9 cellular contexts compared by ENCODE assay signal in the genomic region with DNA sequence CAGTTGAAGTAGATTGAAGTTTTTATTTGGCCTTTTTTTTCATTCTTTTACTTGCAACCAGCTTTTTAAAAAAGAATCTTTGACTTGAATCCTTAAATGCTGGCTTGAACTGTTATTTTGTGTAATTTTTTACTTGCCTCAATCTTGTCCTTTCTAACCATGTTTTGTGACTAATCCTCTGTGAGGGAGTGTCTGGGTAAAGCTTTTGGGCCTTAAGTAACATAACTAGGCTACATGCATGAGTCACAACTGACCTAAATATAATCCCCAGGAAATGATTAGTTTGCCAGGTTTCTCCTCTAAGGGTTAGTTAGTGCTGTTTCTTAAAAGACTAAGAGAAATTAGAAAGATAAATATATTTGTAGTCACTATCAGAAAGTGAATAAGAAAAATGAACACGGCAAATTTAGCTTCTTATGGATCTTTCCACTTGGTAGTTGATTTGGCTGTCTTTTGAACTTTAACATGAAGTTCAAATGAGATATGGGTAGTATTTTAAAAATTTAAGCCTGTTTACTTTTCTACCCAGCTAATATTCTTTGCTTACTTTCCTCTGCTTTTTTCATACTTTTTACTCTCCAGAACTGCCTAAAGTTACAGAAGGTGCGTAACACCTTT. TPM values are rescaled to one million over a fixed set of nuclear protein-coding genes. Genes with fewer than 3 reads are reported as not detected.
A peak's percentile ranks its signal among the peaks of the same experiment; 100 is the strongest.
DNase-seq lines count a peak whose midpoint lies in the region; ATAC-seq and TF ChIP-seq lines count a peak whose summit lies in the region.
"Had no signal": no experiment of that assay in that cellular context is flagged by ENCODE, and none has a peak within 500 bp of the region (broad histone marks: within the 10 kb centered on the region; RNA-seq: fewer than 3 reads in every experiment).

No MANE protein-coding gene starts in this region.

- peaks cover 26% of the 10 kb centered on the region for H3K4me1 ChIP-seq in foreskin keratinocyte
- peaks cover 12% of the 10 kb centered on the region for H3K4me1 ChIP-seq in smooth muscle cell (ENCODE audit: low read depth)

- ATAC-seq in GM19328 (IDR thresholded peaks at IDR 0.05; ENCODE audit: unreplicated experiment) (peak; percentile 84), HG03354 (IDR thresholded peaks at IDR 0.05; ENCODE audit: poor library complexity, severe bottlenecking, unreplicated experiment) (peak; percentile 81), foreskin keratinocyte (peak; percentile 97), WTC11 (no peak)

- H3K27me3 ChIP-seq in foreskin keratinocyte (no peaks in the 10 kb centered on the region), smooth muscle cell (ENCODE audit: low read depth) (no peaks in the 10 kb centered on the region)

- H3K27me3 Mint-ChIP-seq in T-helper 2 cell treated with Interferon-gamma antibody and Interleukin-4, amounts not matched to agents 5 μg/mL and 100 μg/mL, for 36 hours (ENCODE audit: low read depth): no peaks in the 10 kb centered on the region
- H3K27me3 Mint-ChIP-seq in WTC11 (ENCODE audit: low read depth): no peaks in the 10 kb centered on the region

- CTCF ChIA-PET in WTC11 (lab: Charles Lee): interaction anchor here (0.6 to 1.4 kb wide), 9 partner anchors 12 to 273 kb away, joined by 3 to 7 read pairs (median 3); partner anchors contain the start of genes EXOC1 and EXOC1L

- H3K27ac Mint-ChIP-seq in T-helper 2 cell treated with Interferon-gamma antibody and Interleukin-4, amounts not matched to agents 5 μg/mL and 100 μg/mL, for 36 hours: peak overlapping the region; percentile 26
- no peak overlapping the region; the same call in 1 of the 2 replicates for H3K27ac Mint-ChIP-seq in WTC11

- TF ChIP-seq CTCF in foreskin keratinocyte (conservative IDR thresholded peaks at IDR 0.05) (no peak), smooth muscle cell (IDR thresholded peaks at IDR 0.05; ENCODE audit: borderline replicate concordance, insufficient read depth, poor library complexity, severe bottlenecking) (no peak), WTC11 (IDR thresholded peaks at IDR 0.05) (no peak)

- no peak overlapping the region for H3K4me3 Mint-ChIP-seq in T-helper 2 cell treated with Interferon-gamma antibody and Interleukin-4, amounts not matched to agents 5 μg/mL and 100 μg/mL, for 36 hours
- H3K4me3 Mint-ChIP-seq in WTC11: no peak overlapping the region

- DNase-seq in AML-193 (lab: John Stamatoyannopoulos, UW): peak; percentile 48 to 59
- no peak for DNase-seq in T-helper 2 cell treated with Interferon-gamma antibody and Interleukin-4, amounts not matched to agents 5 μg/mL and 100 μg/mL, for 36 hours (ENCODE audit: low spot score)
- DNase-seq in foreskin keratinocyte: peak; percentile 78 to 90
- DNase-seq in smooth muscle cell (lab: John Stamatoyannopoulos, UW; ENCODE audit: unreplicated experiment): no peak
- DNase-seq in cerebellum (ENCODE audit: low spot score): no peak
- DNase-seq in WTC11 (ENCODE audit: low spot score): no peak

- peaks cover 6% of the 10 kb centered on the region for H3F3A ChIP-seq in smooth muscle cell (ENCODE audit: low read depth)

- H2AFZ ChIP-seq in smooth muscle cell (ENCODE audit: low read depth): no peak overlapping the region

- H3K9ac ChIP-seq in smooth muscle cell (ENCODE audit: low read depth): peak overlapping the region; percentile 69

- peak overlapping the region; percentile 24 for H3K4me3 ChIP-seq in smooth muscle cell

- H3K4me1 Mint-ChIP-seq in T-helper 2 cell treated with Interferon-gamma antibody and Interleukin-4, amounts not matched to agents 5 μg/mL and 100 μg/mL, for 36 hours (ENCODE audit: low read depth): peaks cover 22% of the 10 kb centered on the region
- no peaks in the 10 kb centered on the region for H3K4me1 Mint-ChIP-seq in WTC11

- H3K4me2 ChIP-seq in smooth muscle cell: peak overlapping the region; percentile 78

- peaks cover 34% of the 10 kb centered on the region for H3K36me3 Mint-ChIP-seq in T-helper 2 cell treated with Interferon-gamma antibody and Interleukin-4, amounts not matched to agents 5 μg/mL and 100 μg/mL, for 36 hours (ENCODE audit: low read depth)
- H3K36me3 Mint-ChIP-seq in WTC11: peaks cover 20% of the 10 kb centered on the region

- WGBS in smooth muscle cell (ENCODE audit: low lambda C conversion rate): 55% methylated on average over 2 of the region's 2 CpGs

- no peaks in the 10 kb centered on the region for H4K20me1 ChIP-seq in smooth muscle cell (ENCODE audit: low read depth)

- peaks cover 11% of the 10 kb centered on the region for H3K36me3 ChIP-seq in smooth muscle cell (ENCODE audit: low read depth)

- H3K79me2 ChIP-seq in smooth muscle cell (ENCODE audit: low read depth): peaks cover 2% of the 10 kb centered on the region

- H3K9me3 Mint-ChIP-seq in T-helper 2 cell treated with Interferon-gamma antibody and Interleukin-4, amounts not matched to agents 5 μg/mL and 100 μg/mL, for 36 hours: no peaks in the 10 kb centered on the region
- no peaks in the 10 kb centered on the region for H3K9me3 Mint-ChIP-seq in WTC11

- no peaks in the 10 kb centered on the region for H3K9me3 ChIP-seq in smooth muscle cell (replicated peaks; ENCODE audit: low read depth)

- POLR2A ChIA-PET in WTC11 (lab: Charles Lee): no interaction called here

- H3K27ac ChIP-seq in foreskin keratinocyte: peak overlapping the region; percentile 41
- peak overlapping the region; percentile 95 for H3K27ac ChIP-seq in smooth muscle cell (ENCODE audit: low read depth)

TF ChIP-seq in WTC11, 78 proteins besides CTCF, POLR2A, EP300 and RAD21 (continues in another document):
- TF ChIP-seq, protein P1, sequence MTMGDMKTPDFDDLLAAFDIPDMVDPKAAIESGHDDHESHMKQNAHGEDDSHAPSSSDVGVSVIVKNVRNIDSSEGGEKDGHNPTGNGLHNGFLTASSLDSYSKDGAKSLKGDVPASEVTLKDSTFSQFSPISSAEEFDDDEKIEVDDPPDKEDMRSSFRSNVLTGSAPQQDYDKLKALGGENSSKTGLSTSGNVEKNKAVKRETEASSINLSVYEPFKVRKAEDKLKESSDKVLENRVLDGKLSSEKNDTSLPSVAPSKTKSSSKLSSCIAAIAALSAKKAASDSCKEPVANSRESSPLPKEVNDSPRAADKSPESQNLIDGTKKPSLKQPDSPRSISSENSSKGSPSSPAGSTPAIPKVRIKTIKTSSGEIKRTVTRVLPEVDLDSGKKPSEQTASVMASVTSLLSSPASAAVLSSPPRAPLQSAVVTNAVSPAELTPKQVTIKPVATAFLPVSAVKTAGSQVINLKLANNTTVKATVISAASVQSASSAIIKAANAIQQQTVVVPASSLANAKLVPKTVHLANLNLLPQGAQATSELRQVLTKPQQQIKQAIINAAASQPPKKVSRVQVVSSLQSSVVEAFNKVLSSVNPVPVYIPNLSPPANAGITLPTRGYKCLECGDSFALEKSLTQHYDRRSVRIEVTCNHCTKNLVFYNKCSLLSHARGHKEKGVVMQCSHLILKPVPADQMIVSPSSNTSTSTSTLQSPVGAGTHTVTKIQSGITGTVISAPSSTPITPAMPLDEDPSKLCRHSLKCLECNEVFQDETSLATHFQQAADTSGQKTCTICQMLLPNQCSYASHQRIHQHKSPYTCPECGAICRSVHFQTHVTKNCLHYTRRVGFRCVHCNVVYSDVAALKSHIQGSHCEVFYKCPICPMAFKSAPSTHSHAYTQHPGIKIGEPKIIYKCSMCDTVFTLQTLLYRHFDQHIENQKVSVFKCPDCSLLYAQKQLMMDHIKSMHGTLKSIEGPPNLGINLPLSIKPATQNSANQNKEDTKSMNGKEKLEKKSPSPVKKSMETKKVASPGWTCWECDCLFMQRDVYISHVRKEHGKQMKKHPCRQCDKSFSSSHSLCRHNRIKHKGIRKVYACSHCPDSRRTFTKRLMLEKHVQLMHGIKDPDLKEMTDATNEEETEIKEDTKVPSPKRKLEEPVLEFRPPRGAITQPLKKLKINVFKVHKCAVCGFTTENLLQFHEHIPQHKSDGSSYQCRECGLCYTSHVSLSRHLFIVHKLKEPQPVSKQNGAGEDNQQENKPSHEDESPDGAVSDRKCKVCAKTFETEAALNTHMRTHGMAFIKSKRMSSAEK (CRISPR knock-in tag; IDR thresholded peaks at IDR 0.05; ENCODE audit: borderline replicate concordance): no peak
- TF ChIP-seq AFF4 (CRISPR knock-in tag; IDR thresholded peaks at IDR 0.05; ENCODE audit: borderline replicate concordance) (no peak), NR2C2 (CRISPR knock-in tag; IDR thresholded peaks at IDR 0.05) (no peak), ZNF138 (CRISPR knock-in tag; conservative IDR thresholded peaks at IDR 0.05) (no peak), ZNF232 (CRISPR knock-in tag; IDR thresholded peaks at IDR 0.05) (no peak)

RNA-seq across cellular contexts. Expression of gene EXOC1, which starts 13.0 kb away (rescaled TPM):
- total RNA-seq in foreskin keratinocyte (24.9 and 30.1 TPM in 2 replicates), smooth muscle cell (34.2 and 44.6 TPM in 2 replicates), cerebellum (53.9 TPM), WTC11 (2021) (19.0 to 22.5 TPM (median 20.2 TPM) in 3 replicates)
- polyA plus RNA-seq in foreskin keratinocyte (10.3 TPM in 2 replicates), smooth muscle cell (18.5 and 20.2 TPM in 2 replicates)

RNA-seq across cellular contexts. Expression of gene EXOC1L, which starts 46.8 kb away (rescaled TPM):
- total RNA-seq in foreskin keratinocyte (not detected in 2 replicates), smooth muscle cell (not detected in 2 replicates), cerebellum (not detected), WTC11 (2021) (not detected in 3 replicates)
- polyA plus RNA-seq in foreskin keratinocyte (not detected in 2 replicates), smooth muscle cell (not detected in 2 replicates)
- polyA plus RNA-seq: neural cell had no signal

Comparison
In these comparisons a context has a peak if more than half of its experiments do, and no peak if none do; other contexts are left out.
1. DNase-seq: peak in AML-193 (2 of 2) and foreskin keratinocyte (2 of 2); none in T-helper 2 cell treated with Interferon-gamma antibody and Interleukin-4, amounts not matched to agents 5 μg/mL and 100 μg/mL, for 36 hours (single experiment), smooth muscle cell (single experiment), cerebellum (single experiment) and WTC11 (single experiment).